Comparison of ENCODE assay signal across 1 cellular context in the genomic region with DNA sequence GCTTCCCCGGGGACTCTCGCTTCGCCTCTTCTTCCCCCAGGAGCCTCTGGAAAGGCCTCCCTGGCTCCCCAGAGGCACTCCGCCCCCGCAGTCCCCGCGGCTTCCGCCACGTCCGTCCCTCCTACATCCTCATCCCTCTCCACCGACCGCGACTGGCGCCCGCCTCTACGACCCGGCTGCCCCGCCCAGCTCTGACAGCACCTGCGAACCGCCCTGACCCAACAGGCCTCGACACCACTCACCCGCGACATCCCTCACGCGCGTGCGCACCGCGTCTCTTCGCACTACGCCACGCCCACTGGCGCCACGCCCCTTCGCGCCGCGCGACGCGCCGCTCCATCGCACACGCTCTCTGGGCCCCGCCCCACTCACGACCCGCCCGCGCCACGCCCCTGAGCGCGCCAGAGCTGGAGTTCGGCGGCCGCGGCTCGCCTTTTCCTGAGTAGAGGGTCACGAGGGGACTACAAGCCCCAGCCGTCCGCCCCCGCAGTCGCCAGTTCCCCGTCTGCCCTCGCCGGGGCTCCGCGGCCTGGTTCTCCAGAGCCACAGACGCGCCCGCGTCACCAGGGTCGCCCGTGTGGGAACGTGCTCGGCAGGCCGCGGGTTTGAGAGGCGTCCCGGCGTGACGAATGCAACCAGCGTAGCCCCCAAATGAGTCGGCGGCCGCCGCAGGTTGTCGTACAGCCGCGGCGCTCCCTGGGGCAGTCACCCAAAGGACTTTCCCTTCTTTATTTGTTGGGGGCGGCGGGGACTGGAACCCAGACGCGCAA.
TF ChIP-seq lines count a peak whose summit lies in the region.

No MANE protein-coding gene starts in this region.

TF ChIP-seq in K562, 482 proteins besides CTCF, POLR2A, EP300 and RAD21 (continued from another document and continues in another):
- TF ChIP-seq PBX2 (CRISPR knock-in tag; IDR thresholded peaks at IDR 0.05; ENCODE audit: low read depth) (no peak), PBX2 (tag; conservative IDR thresholded peaks at IDR 0.05; ENCODE audit: low read depth) (no peak), TSC22D4 (tag; IDR thresholded peaks at IDR 0.05) (no peak), MIER1 (IDR thresholded peaks at IDR 0.05; ENCODE audit: low read depth) (no peak), RNF2 (IDR thresholded peaks at IDR 0.05) (peak; percentile 11; the same call in 1 of the 2 replicates), ZNF253 (CRISPR knock-in tag; conservative IDR thresholded peaks at IDR 0.05) (no peak), SMARCB1 (IDR thresholded peaks at IDR 0.05; ENCODE audit: insufficient read length, low read depth) (no peak), FOSL1 (tag; conservative IDR thresholded peaks at IDR 0.05) (peak; percentile 30; the same call in 1 of the 2 replicates), GABPB2 (CRISPR knock-in tag; conservative IDR thresholded peaks at IDR 0.05) (no peak), KLF10 (CRISPR knock-in tag; IDR thresholded peaks at IDR 0.05) (no peak), ZNF830 (CRISPR knock-in tag; IDR thresholded peaks at IDR 0.05) (no peak), CREM (IDR thresholded peaks at IDR 0.05; ENCODE audit: low read depth) (peak; percentile 93), MNT (conservative IDR thresholded peaks at IDR 0.05) (peak; percentile 81 to 90), NUFIP1 (IDR thresholded peaks at IDR 0.05; ENCODE audit: partially characterized antibody) (no peak), SLC30A9 (CRISPR knock-in tag; IDR thresholded peaks at IDR 0.05) (no peak), ETS2 (tag; IDR thresholded peaks at IDR 0.05; ENCODE audit: borderline replicate concordance, poor library complexity, severe bottlenecking) (no peak), UBTF (IDR thresholded peaks at IDR 0.05; ENCODE audit: borderline replicate concordance in 1 of 2, low read depth in 2 of 2, low read length in 2 of 2) (peak; percentile 45 to 84; a peak in 2 of 4 replicates), MLLT1 (IDR thresholded peaks at IDR 0.05) (no peak), ILF3 (IDR thresholded peaks at IDR 0.05; ENCODE audit: borderline replicate concordance) (no peak), YY1 (IDR thresholded peaks at IDR 0.05; ENCODE audit: borderline replicate concordance in 1 of 3, control insufficient read depth in 1 of 3, extremely low read depth in 1 of 3, insufficient read depth in 3 of 3, insufficient read length in 1 of 3, insufficient replicate concordance in 2 of 3, low read depth in 1 of 3, low read length in 2 of 3) (peak in 1 of 3 experiments; percentile 32), NR2F6 (CRISPR knock-in tag; IDR thresholded peaks at IDR 0.05) (no peak), ZNF77 (CRISPR knock-in tag; IDR thresholded peaks at IDR 0.05) (no peak), DMBX1 (CRISPR knock-in tag; IDR thresholded peaks at IDR 0.05; ENCODE audit: borderline replicate concordance) (no peak), DNMT1 (IDR thresholded peaks at IDR 0.05) (no peak), CEBPB (tag; IDR thresholded peaks at IDR 0.05) (no peak), SIX5 (IDR thresholded peaks at IDR 0.05; ENCODE audit: borderline replicate concordance in 1 of 2, insufficient read depth in 1 of 2, low read depth in 1 of 2, low read length in 2 of 2) (no peak), PRMT5 (CRISPR knock-in tag; IDR thresholded peaks at IDR 0.05) (no peak), CHCHD3 (CRISPR knock-in tag; IDR thresholded peaks at IDR 0.05) (no peak), ZNF431 (CRISPR knock-in tag; IDR thresholded peaks at IDR 0.05) (no peak; the same call in 1 of the 2 replicates), ZNF134 (CRISPR knock-in tag; conservative IDR thresholded peaks at IDR 0.05) (no peak), ZNF282 (CRISPR knock-in tag; IDR thresholded peaks at IDR 0.05) (no peak; the same call in 1 of the 2 replicates), HEY1 (CRISPR knock-in tag; IDR thresholded peaks at IDR 0.05; ENCODE audit: borderline replicate concordance) (no peak), NRF1 (conservative IDR thresholded peaks at IDR 0.05 in 1 of 2, IDR thresholded peaks at IDR 0.05 in 1 of 2) (peak; percentile 99), SMARCC2 (IDR thresholded peaks at IDR 0.05; ENCODE audit: low read depth) (no peak), MYC (IDR thresholded peaks at IDR 0.05; ENCODE audit: low read depth, low read length) (peak; percentile 86), MYC (CRISPR knock-in tag; IDR thresholded peaks at IDR 0.05; ENCODE audit: borderline replicate concordance, low read depth) (peak; percentile 49; the same call in 1 of the 2 replicates), ZNF165 (CRISPR knock-in tag; IDR thresholded peaks at IDR 0.05; ENCODE audit: borderline replicate concordance) (no peak), CREB3 (tag; conservative IDR thresholded peaks at IDR 0.05; ENCODE audit: low read depth) (no peak), FOXM1 (IDR thresholded peaks at IDR 0.05; ENCODE audit: low read depth) (no peak), FOXM1 (CRISPR knock-in tag; IDR thresholded peaks at IDR 0.05; ENCODE audit: low read depth) (no peak; the same call in 1 of the 2 replicates), RCOR1 (IDR thresholded peaks at IDR 0.05; ENCODE audit: borderline replicate concordance in 1 of 2, low read depth in 2 of 2, low read length in 2 of 2) (peak in 1 of 2 experiments; percentile 57; a peak in 2 of 4 replicates), ZNF79 (CRISPR knock-in tag; IDR thresholded peaks at IDR 0.05; ENCODE audit: low read depth) (no peak), ZBTB49 (CRISPR knock-in tag; IDR thresholded peaks at IDR 0.05; ENCODE audit: borderline replicate concordance) (0 out of 2 replicates have a peak, but pooled peaks have one; percentile 50)
- TF ChIP-seq, protein P1, sequence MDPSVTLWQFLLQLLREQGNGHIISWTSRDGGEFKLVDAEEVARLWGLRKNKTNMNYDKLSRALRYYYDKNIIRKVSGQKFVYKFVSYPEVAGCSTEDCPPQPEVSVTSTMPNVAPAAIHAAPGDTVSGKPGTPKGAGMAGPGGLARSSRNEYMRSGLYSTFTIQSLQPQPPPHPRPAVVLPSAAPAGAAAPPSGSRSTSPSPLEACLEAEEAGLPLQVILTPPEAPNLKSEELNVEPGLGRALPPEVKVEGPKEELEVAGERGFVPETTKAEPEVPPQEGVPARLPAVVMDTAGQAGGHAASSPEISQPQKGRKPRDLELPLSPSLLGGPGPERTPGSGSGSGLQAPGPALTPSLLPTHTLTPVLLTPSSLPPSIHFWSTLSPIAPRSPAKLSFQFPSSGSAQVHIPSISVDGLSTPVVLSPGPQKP (CRISPR knock-in tag; IDR thresholded peaks at IDR 0.05): no peak
- TF ChIP-seq, protein P2, sequence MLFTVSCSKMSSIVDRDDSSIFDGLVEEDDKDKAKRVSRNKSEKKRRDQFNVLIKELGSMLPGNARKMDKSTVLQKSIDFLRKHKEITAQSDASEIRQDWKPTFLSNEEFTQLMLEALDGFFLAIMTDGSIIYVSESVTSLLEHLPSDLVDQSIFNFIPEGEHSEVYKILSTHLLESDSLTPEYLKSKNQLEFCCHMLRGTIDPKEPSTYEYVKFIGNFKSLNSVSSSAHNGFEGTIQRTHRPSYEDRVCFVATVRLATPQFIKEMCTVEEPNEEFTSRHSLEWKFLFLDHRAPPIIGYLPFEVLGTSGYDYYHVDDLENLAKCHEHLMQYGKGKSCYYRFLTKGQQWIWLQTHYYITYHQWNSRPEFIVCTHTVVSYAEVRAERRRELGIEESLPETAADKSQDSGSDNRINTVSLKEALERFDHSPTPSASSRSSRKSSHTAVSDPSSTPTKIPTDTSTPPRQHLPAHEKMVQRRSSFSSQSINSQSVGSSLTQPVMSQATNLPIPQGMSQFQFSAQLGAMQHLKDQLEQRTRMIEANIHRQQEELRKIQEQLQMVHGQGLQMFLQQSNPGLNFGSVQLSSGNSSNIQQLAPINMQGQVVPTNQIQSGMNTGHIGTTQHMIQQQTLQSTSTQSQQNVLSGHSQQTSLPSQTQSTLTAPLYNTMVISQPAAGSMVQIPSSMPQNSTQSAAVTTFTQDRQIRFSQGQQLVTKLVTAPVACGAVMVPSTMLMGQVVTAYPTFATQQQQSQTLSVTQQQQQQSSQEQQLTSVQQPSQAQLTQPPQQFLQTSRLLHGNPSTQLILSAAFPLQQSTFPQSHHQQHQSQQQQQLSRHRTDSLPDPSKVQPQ (CRISPR knock-in tag; IDR thresholded peaks at IDR 0.05; ENCODE audit: borderline replicate concordance): no peak
